ENCODE assay signal across 1 cellular context in the genomic region with DNA sequence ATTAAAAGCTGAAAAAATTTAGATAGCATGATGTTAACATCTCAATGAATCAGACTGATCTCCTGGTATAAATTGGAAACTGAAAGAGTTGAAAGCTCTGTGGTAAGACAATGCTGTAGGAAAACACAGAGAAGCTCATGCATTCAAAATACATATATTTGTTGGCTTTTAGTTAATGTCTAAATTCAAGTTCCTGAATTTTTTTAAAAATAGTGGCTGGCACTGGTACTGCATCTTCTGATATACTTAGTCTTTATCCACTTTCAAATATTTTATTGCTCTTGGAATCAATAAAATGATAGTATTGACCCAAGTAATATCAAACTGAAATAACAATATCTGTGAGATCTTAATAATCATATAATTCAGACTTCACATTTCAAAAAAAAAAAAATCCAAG.
TF ChIP-seq lines count a peak whose summit lies in the region.

No MANE protein-coding gene starts in this region.

TF ChIP-seq in HCT116, 20 proteins besides CTCF, POLR2A, EP300 and RAD21:
- TF ChIP-seq SP1 (IDR thresholded peaks at IDR 0.05; ENCODE audit: low read depth) = no peak
